16 cellular contexts compared by ENCODE assay signal in genomic region chr3:190677001-190677400, GRCh38.
DNase-seq lines count a peak whose midpoint lies in the region; ATAC-seq, FAIRE-seq and TF ChIP-seq lines count a peak whose summit lies in the region.
"Had no signal": no experiment of that assay in that cellular context is flagged by ENCODE, and none has a peak within 500 bp of the region (broad histone marks: within the 10 kb centered on the region; RNA-seq: fewer than 3 reads in every experiment).

No MANE protein-coding gene starts in this region.

- no peak overlapping the region for H2AK9ac ChIP-seq in IMR-90 (replicated peaks; ENCODE audit: low read depth, low read length, poor library complexity)

- H3K4me1 ChIP-seq in IMR-90 (ENCODE audit: control insufficient read depth, insufficient read depth, low read length) (peaks cover 4% of the 10 kb centered on the region; the same call in 1 of the 2 replicates), astrocyte (ENCODE audit: insufficient read depth, low read length) (peaks cover 10% of the 10 kb centered on the region), skeletal muscle satellite cell (ENCODE audit: control insufficient read depth, insufficient read depth, low read length) (peaks cover 24% of the 10 kb centered on the region), gastroesophageal sphincter (no peaks in the 10 kb centered on the region)
- H3K4me1 ChIP-seq: BLaER1 had no signal

- TF ChIP-seq CTCF in IMR-90 (conservative IDR thresholded peaks at IDR 0.05; ENCODE audit: low read depth, low read length) (no peak), astrocyte (IDR thresholded peaks at IDR 0.05; ENCODE audit: insufficient read depth, low read depth, low read length) (no peak), gastroesophageal sphincter (IDR thresholded peaks at IDR 0.05) (no peak)

- H3K4me2 ChIP-seq in IMR-90 (ENCODE audit: low read depth, low read length) (no peak overlapping the region), astrocyte (ENCODE audit: low read length) (no peak overlapping the region), skeletal muscle satellite cell (ENCODE audit: low read length) (no peak overlapping the region)
- H3K4me2 ChIP-seq: BLaER1 had no signal

- peaks cover 2% of the 10 kb centered on the region for H3K9me3 Mint-ChIP-seq in astrocyte (ENCODE audit: unreplicated experiment)
- peaks cover 0 to 10% (median 0%) of the 10 kb centered on the region in 9 donors for H3K9me3 Mint-ChIP-seq in naive thymus-derived CD8-positive, alpha-beta T cell

- H2BK120ac ChIP-seq in IMR-90 (ENCODE audit: low read depth, low read length), result no peak overlapping the region

- H2AFZ ChIP-seq in IMR-90 (replicated peaks; ENCODE audit: low read length, poor library complexity) (no peak overlapping the region), astrocyte (ENCODE audit: low read depth, low read length) (no peak overlapping the region)

- H4K20me1 ChIP-seq in IMR-90 (ENCODE audit: insufficient read depth, low read length) (no peaks in the 10 kb centered on the region), astrocyte (ENCODE audit: insufficient read depth, low read length) (no peaks in the 10 kb centered on the region)
- H4K20me1 ChIP-seq: BLaER1 had no signal

- no peak for ATAC-seq in IMR-90 (ENCODE audit: low read depth)
- no peak for ATAC-seq in gastroesophageal sphincter
- ATAC-seq in naive thymus-derived CD8-positive, alpha-beta T cell, result no peak
- ATAC-seq: GM12878 had no signal

- intact Hi-C loops in IMR-90 (cut with micrococcal nuclease), result no loop called here
- intact Hi-C loops in posterior vena cava (cut with DNase I), result no loop called here

- no peak overlapping the region for H2BK20ac ChIP-seq in IMR-90 (ENCODE audit: low read depth, low read length)

- CTCF ChIA-PET in IMR-90 (lab: Yijun Ruan, JAX), result no interaction called here

- POLR2A ChIA-PET in IMR-90 (lab: Charles Lee; ENCODE audit: unreplicated experiment), result no interaction called here
- POLR2A ChIA-PET in naive thymus-derived CD8-positive, alpha-beta T cell (lab: Charles Lee), result no interaction called here

- no peaks in the 10 kb centered on the region for H3K79me1 ChIP-seq in IMR-90 (ENCODE audit: low read depth in 1 of 2, low read length in 2 of 2)

- H3K9me1 ChIP-seq in IMR-90 (ENCODE audit: insufficient read depth, low read length), result no peaks in the 10 kb centered on the region

- WGBS in IMR-90 (ENCODE audit: extremely low coverage in 2 of 2, insufficient read length in 1 of 2), 2 experiments, result no CpG with 5 or more reads among the region's 3 CpGs
- 67 to 97% methylated on average over 3 of the region's 3 CpGs for WGBS in gastroesophageal sphincter (ENCODE audit: low coverage in 1 of 2), 2 donors

- H3K36me3 ChIP-seq in IMR-90 (ENCODE audit: control insufficient read depth, insufficient read depth, low read length), result no peaks in the 10 kb centered on the region
- no peaks in the 10 kb centered on the region for H3K36me3 ChIP-seq in astrocyte (ENCODE audit: insufficient read depth, low read length)
- H3K36me3 ChIP-seq in skeletal muscle satellite cell (ENCODE audit: insufficient read depth, low read length), result no peaks in the 10 kb centered on the region
- no peaks in the 10 kb centered on the region for H3K36me3 ChIP-seq in gastroesophageal sphincter
- H3K36me3 ChIP-seq: BLaER1, HAP-1 had no signal

- TF ChIP-seq POLR2A in IMR-90 (IDR thresholded peaks at IDR 0.05; ENCODE audit: low read depth, low read length), result no peak
- no peak for TF ChIP-seq POLR2A in gastroesophageal sphincter (IDR thresholded peaks at IDR 0.05)

- H3K14ac ChIP-seq in IMR-90 (replicated peaks; ENCODE audit: low read depth, low read length), result no peak overlapping the region

- no peaks in the 10 kb centered on the region for H3K36me3 Mint-ChIP-seq in astrocyte (ENCODE audit: low read depth, unreplicated experiment)
- no peaks in the 10 kb centered on the region for H3K36me3 Mint-ChIP-seq in naive thymus-derived CD8-positive, alpha-beta T cell
- H3K36me3 Mint-ChIP-seq: CD14-positive monocyte; CD4-positive, alpha-beta memory T cell had no signal

- H3K79me2 ChIP-seq in astrocyte (ENCODE audit: insufficient read depth, low read length), result no peaks in the 10 kb centered on the region

- H3K18ac ChIP-seq in IMR-90 (ENCODE audit: low read depth, low read length), result no peak overlapping the region

- H3K4me3 ChIP-seq in IMR-90 (ENCODE audit: insufficient read depth, low read depth, low read length), result no peak overlapping the region
- H3K4me3 ChIP-seq in astrocyte (ENCODE audit: insufficient read depth, low read depth, low read length), result no peak overlapping the region
- H3K4me3 ChIP-seq in skeletal muscle satellite cell (ENCODE audit: low read length), result no peak overlapping the region
- H3K4me3 ChIP-seq in gastroesophageal sphincter, result no peak overlapping the region
- H3K4me3 ChIP-seq: BLaER1, GM12878, HAP-1 had no signal

- FAIRE-seq in astrocyte (lab: Jason Lieb, UNC), result no peak
- FAIRE-seq: GM12878, GM19239 had no signal

- H4K91ac ChIP-seq in IMR-90 (ENCODE audit: insufficient read depth, low read depth, low read length), result no peak overlapping the region

- no peaks in the 10 kb centered on the region for H3K27me3 Mint-ChIP-seq in astrocyte (ENCODE audit: low read depth, unreplicated experiment)
- peaks cover 0 to 9% (median 0%) of the 10 kb centered on the region in 5 donors for H3K27me3 Mint-ChIP-seq in naive thymus-derived CD8-positive, alpha-beta T cell
- H3K27me3 Mint-ChIP-seq: CD4-positive, alpha-beta memory T cell had no signal

- H3K56ac ChIP-seq in IMR-90 (ENCODE audit: extremely low read depth, insufficient read depth, low read length), result no peak overlapping the region

- H3K4ac ChIP-seq in IMR-90 (ENCODE audit: low read depth, low read length), result no peak overlapping the region

- no peak overlapping the region for H3K23ac ChIP-seq in IMR-90 (ENCODE audit: low read depth, low read length)

- peaks cover 3% of the 10 kb centered on the region for H3K4me1 Mint-ChIP-seq in astrocyte (ENCODE audit: low read depth, unreplicated experiment)
- no peaks in the 10 kb centered on the region for H3K4me1 Mint-ChIP-seq in naive thymus-derived CD8-positive, alpha-beta T cell
- H3K4me1 Mint-ChIP-seq: CD4-positive, alpha-beta memory T cell had no signal

- H3K9me3 ChIP-seq in IMR-90 (ENCODE audit: control insufficient read depth, insufficient read depth, low read length) (no peaks in the 10 kb centered on the region), astrocyte (ENCODE audit: insufficient read depth, low read depth, low read length) (no peaks in the 10 kb centered on the region), skeletal muscle satellite cell (replicated peaks; ENCODE audit: low read length) (peaks cover 4% of the 10 kb centered on the region), gastroesophageal sphincter (no peaks in the 10 kb centered on the region)
- H3K9me3 ChIP-seq: HAP-1 had no signal

- no TSS peak for BruUV-seq in IMR-90 (replicated peaks; lab: Mats Ljungman, UMichigan)

- H4K5ac ChIP-seq in IMR-90 (ENCODE audit: low read depth, low read length), result no peak overlapping the region

- no peak overlapping the region for H2BK5ac ChIP-seq in IMR-90 (ENCODE audit: low read depth, low read length, poor library complexity, severe bottlenecking)

- no peaks in the 10 kb centered on the region for H3K27me3 ChIP-seq in IMR-90 (ENCODE audit: control insufficient read depth, insufficient read depth, low read length)
- no peaks in the 10 kb centered on the region for H3K27me3 ChIP-seq in astrocyte (ENCODE audit: insufficient read depth, low read length)
- H3K27me3 ChIP-seq in skeletal muscle satellite cell (ENCODE audit: control insufficient read depth, insufficient read depth, low read length), result no peaks in the 10 kb centered on the region
- H3K27me3 ChIP-seq in gastroesophageal sphincter, result no peaks in the 10 kb centered on the region
- H3K27me3 ChIP-seq: BLaER1 had no signal

- no peak overlapping the region for H4K8ac ChIP-seq in IMR-90 (ENCODE audit: low read depth in 2 of 2, low read length in 2 of 2)

- TF ChIP-seq RAD21 in IMR-90 (IDR thresholded peaks at IDR 0.05; ENCODE audit: low read length), result no peak

- TF ChIP-seq EP300 in gastroesophageal sphincter (IDR thresholded peaks at IDR 0.05), result no peak

- in situ Hi-C loops in IMR-90 (cut with MboI; ENCODE audit: low sequenced_read_pairs), result no loop called here

- H3K27ac Mint-ChIP-seq in astrocyte (ENCODE audit: unreplicated experiment), result no peak overlapping the region
- no peak overlapping the region for H3K27ac Mint-ChIP-seq in naive thymus-derived CD8-positive, alpha-beta T cell
- H3K27ac Mint-ChIP-seq: CD14-positive monocyte; CD4-positive, alpha-beta memory T cell had no signal

- dilution Hi-C loops in IMR-90 (cut with HindIII; ENCODE audit: low sequenced_read_pairs, unreplicated experiment), result no loop called here

- no peak overlapping the region for H3K9ac ChIP-seq in IMR-90 (ENCODE audit: low read depth, low read length)
- no peak overlapping the region for H3K9ac ChIP-seq in astrocyte (ENCODE audit: low read length)
- H3K9ac ChIP-seq in skeletal muscle satellite cell (ENCODE audit: low read depth, low read length), result peak overlapping the region; percentile 39
- H3K9ac ChIP-seq: BLaER1 had no signal

- no peak overlapping the region for H2AK5ac ChIP-seq in IMR-90 (ENCODE audit: low read depth, low read length)

- peak; percentile 23 for DNase-seq in ELR (ENCODE audit: low read depth)
- DNase-seq in IMR-90, result peak; percentile 6
- DNase-seq in astrocyte (ENCODE audit: low read depth), result peak; percentile 32
- no peak for DNase-seq in naive thymus-derived CD8-positive, alpha-beta T cell
- no peak for DNase-seq in posterior vena cava (ENCODE audit: low spot score)
- DNase-seq: 8988T; CD4-positive, alpha-beta memory T cell; DMS153; DMS79 had no signal

- H3K27ac ChIP-seq in IMR-90 (ENCODE audit: insufficient read depth, low read length) (no peak overlapping the region), astrocyte (ENCODE audit: low read depth, low read length) (peak overlapping the region; percentile 13), gastroesophageal sphincter (no peak overlapping the region)
- H3K27ac ChIP-seq: BLaER1 had no signal

- no peak overlapping the region for H3K4me3 Mint-ChIP-seq in astrocyte (ENCODE audit: unreplicated experiment)
- no peak overlapping the region for H3K4me3 Mint-ChIP-seq in naive thymus-derived CD8-positive, alpha-beta T cell
- H3K4me3 Mint-ChIP-seq: CD14-positive monocyte; CD4-positive, alpha-beta memory T cell had no signal

- H2BK15ac ChIP-seq in IMR-90 (ENCODE audit: low read depth, low read length), result no peak overlapping the region

TF ChIP-seq in IMR-90, 13 proteins besides CTCF, POLR2A, EP300 and RAD21:
- TF ChIP-seq RCOR1 (IDR thresholded peaks at IDR 0.05; ENCODE audit: insufficient replicate concordance, low read length) (no peak), USF2 (IDR thresholded peaks at IDR 0.05; ENCODE audit: low read depth, low read length) (no peak), RFX5 (IDR thresholded peaks at IDR 0.05; ENCODE audit: low read depth, low read length) (no peak)

Comparison
In these comparisons a context has a peak if more than half of its experiments do, and no peak if none do; other contexts are left out.
1. DNase-seq: peak in ELR (single experiment), IMR-90 (single experiment) and astrocyte (single experiment); none in naive thymus-derived CD8-positive, alpha-beta T cell (0 of 10) and posterior vena cava (single experiment).